Comparison of ENCODE assay signal across 1 cellular context in the genomic region with DNA sequence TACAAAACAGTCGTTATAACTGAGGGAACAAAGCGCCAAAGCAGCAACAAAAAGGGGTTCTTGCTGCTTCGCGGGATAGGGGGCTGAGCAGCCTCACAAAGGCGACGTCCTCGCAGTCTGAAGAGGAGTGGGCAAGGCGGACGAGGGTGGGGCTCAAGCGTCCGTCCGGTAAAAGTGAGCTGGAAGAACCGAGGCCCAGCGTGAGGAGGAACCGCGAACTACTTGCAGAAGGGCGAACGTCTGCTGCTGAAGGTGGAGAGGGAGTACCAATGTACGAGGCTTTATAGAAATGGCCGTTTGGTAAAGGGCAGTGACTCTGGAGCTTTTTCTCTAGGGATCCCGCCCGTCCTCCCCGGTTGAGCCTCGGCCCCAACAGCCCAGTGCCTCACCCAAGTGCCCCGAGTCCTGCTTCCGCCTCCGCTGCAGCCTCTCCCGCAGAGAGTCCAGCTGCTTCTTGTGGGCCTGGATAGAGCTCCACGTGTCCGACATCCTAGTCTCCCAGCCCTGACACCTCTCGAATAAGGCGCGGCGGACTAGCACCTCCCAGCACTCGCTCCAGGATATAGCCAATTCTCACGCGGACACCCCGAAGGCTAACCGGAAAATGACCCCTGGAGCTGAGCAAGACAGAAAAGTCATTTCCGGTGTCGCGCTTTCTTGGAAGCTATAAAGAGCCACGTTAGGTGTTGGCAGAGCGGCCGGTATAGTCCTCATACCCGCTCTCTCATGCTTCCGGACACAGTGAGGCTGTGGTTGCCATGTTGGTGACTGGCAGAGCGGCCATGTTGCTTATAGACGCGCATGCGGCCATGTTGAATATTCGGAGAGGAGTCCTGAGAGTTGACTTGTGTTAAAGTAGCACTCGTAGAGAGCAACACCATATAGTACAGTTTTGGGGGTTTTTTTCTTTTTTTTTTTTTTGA.
A peak's percentile ranks its signal among the peaks of the same experiment; 100 is the strongest.
TF ChIP-seq lines count a peak whose summit lies in the region.

A gene (minus strand): TSS at position 606 of the 923 bp plus-strand sequence. CDS start 117 bp downstream, at position 489.

TF ChIP-seq in HepG2, 621 proteins besides CTCF, POLR2A, EP300 and RAD21 (continued from another document):
- TF ChIP-seq MAFF (IDR thresholded peaks at IDR 0.05; ENCODE audit: low read depth, low read length) (peak; percentile 79), CHD4 (IDR thresholded peaks at IDR 0.05; ENCODE audit: borderline replicate concordance, low read length) (no peak), DPF2 (CRISPR knock-in tag; IDR thresholded peaks at IDR 0.05; ENCODE audit: borderline replicate concordance, low read depth) (no peak), ZFYVE20 (CRISPR knock-in tag; IDR thresholded peaks at IDR 0.05; ENCODE audit: borderline replicate concordance, low read depth) (peak; percentile 94), ZNF615 (CRISPR knock-in tag; IDR thresholded peaks at IDR 0.05; ENCODE audit: borderline replicate concordance) (no peak), KAT8 (CRISPR knock-in tag; IDR thresholded peaks at IDR 0.05) (peak; percentile 98), SALL2 (CRISPR knock-in tag; IDR thresholded peaks at IDR 0.05) (peak; percentile 41; the same call in 1 of the 2 replicates), ZSCAN21 (CRISPR knock-in tag; IDR thresholded peaks at IDR 0.05; ENCODE audit: borderline replicate concordance) (peak; percentile 94), ADNP (CRISPR knock-in tag; IDR thresholded peaks at IDR 0.05) (no peak), RBM39 (IDR thresholded peaks at IDR 0.05; ENCODE audit: low read depth, low read length, poor library complexity, severe bottlenecking) (peak; percentile 80), ZNF652 (CRISPR knock-in tag; IDR thresholded peaks at IDR 0.05; ENCODE audit: borderline replicate concordance, low read depth) (no peak)
- TF ChIP-seq, protein P1, sequence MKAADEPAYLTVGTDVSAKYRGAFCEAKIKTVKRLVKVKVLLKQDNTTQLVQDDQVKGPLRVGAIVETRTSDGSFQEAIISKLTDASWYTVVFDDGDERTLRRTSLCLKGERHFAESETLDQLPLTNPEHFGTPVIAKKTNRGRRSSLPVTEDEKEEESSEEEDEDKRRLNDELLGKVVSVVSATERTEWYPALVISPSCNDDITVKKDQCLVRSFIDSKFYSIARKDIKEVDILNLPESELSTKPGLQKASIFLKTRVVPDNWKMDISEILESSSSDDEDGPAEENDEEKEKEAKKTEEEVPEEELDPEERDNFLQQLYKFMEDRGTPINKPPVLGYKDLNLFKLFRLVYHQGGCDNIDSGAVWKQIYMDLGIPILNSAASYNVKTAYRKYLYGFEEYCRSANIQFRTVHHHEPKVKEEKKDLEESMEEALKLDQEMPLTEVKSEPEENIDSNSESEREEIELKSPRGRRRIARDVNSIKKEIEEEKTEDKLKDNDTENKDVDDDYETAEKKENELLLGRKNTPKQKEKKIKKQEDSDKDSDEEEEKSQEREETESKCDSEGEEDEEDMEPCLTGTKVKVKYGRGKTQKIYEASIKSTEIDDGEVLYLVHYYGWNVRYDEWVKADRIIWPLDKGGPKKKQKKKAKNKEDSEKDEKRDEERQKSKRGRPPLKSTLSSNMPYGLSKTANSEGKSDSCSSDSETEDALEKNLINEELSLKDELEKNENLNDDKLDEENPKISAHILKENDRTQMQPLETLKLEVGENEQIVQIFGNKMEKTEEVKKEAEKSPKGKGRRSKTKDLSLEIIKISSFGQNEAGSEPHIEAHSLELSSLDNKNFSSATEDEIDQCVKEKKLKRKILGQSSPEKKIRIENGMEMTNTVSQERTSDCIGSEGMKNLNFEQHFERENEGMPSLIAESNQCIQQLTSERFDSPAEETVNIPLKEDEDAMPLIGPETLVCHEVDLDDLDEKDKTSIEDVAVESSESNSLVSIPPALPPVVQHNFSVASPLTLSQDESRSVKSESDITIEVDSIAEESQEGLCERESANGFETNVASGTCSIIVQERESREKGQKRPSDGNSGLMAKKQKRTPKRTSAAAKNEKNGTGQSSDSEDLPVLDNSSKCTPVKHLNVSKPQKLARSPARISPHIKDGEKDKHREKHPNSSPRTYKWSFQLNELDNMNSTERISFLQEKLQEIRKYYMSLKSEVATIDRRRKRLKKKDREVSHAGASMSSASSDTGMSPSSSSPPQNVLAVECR (CRISPR knock-in tag; IDR thresholded peaks at IDR 0.05; ENCODE audit: borderline replicate concordance): peak; percentile 99
- TF ChIP-seq, protein P2, sequence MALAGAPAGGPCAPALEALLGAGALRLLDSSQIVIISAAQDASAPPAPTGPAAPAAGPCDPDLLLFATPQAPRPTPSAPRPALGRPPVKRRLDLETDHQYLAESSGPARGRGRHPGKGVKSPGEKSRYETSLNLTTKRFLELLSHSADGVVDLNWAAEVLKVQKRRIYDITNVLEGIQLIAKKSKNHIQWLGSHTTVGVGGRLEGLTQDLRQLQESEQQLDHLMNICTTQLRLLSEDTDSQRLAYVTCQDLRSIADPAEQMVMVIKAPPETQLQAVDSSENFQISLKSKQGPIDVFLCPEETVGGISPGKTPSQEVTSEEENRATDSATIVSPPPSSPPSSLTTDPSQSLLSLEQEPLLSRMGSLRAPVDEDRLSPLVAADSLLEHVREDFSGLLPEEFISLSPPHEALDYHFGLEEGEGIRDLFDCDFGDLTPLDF (CRISPR knock-in tag; IDR thresholded peaks at IDR 0.05): no peak
- TF ChIP-seq, protein P3, sequence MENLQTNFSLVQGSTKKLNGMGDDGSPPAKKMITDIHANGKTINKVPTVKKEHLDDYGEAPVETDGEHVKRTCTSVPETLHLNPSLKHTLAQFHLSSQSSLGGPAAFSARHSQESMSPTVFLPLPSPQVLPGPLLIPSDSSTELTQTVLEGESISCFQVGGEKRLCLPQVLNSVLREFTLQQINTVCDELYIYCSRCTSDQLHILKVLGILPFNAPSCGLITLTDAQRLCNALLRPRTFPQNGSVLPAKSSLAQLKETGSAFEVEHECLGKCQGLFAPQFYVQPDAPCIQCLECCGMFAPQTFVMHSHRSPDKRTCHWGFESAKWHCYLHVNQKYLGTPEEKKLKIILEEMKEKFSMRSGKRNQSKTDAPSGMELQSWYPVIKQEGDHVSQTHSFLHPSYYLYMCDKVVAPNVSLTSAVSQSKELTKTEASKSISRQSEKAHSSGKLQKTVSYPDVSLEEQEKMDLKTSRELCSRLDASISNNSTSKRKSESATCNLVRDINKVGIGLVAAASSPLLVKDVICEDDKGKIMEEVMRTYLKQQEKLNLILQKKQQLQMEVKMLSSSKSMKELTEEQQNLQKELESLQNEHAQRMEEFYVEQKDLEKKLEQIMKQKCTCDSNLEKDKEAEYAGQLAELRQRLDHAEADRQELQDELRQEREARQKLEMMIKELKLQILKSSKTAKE (CRISPR knock-in tag; IDR thresholded peaks at IDR 0.05; ENCODE audit: borderline replicate concordance): no peak
- TF ChIP-seq, protein P4, sequence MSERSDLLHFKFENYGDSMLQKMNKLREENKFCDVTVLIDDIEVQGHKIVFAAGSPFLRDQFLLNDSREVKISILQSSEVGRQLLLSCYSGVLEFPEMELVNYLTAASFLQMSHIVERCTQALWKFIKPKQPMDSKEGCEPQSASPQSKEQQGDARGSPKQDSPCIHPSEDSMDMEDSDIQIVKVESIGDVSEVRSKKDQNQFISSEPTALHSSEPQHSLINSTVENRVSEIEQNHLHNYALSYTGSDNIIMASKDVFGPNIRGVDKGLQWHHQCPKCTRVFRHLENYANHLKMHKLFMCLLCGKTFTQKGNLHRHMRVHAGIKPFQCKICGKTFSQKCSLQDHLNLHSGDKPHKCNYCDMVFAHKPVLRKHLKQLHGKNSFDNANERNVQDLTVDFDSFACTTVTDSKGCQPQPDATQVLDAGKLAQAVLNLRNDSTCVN (CRISPR knock-in tag; IDR thresholded peaks at IDR 0.05; ENCODE audit: borderline replicate concordance): peak; percentile 83; the same call in 1 of the 2 replicates
